In genomic region chr5:132417889-132418432, GRCh38 we compare ENCODE assay signal across 14 cellular contexts. TPM values are rescaled to one million over a fixed set of nuclear protein-coding genes. Genes with fewer than 3 reads are reported as not detected.
DNase-seq lines count a peak whose midpoint lies in the region; ATAC-seq and TF ChIP-seq lines count a peak whose summit lies in the region.
"Had no signal": no experiment of that assay in that cellular context is flagged by ENCODE, and none has a peak within 500 bp of the region (broad histone marks: within the 10 kb centered on the region; RNA-seq: fewer than 3 reads in every experiment).

No MANE protein-coding gene starts in this region.

- H3K36me3 Mint-ChIP-seq in activated T-cell treated with anti-CD3 and anti-CD28 coated beads, Interleukin-2, amount 50 U/mL, for 24 hours (ENCODE audit: low read depth) = peaks cover 55% of the 10 kb centered on the region
- peaks cover 30% of the 10 kb centered on the region for H3K36me3 Mint-ChIP-seq in activated T-cell treated with anti-CD3 and anti-CD28 coated beads, Interleukin-2, amount 50 U/mL, for 4 hours (ENCODE audit: insufficient read depth)
- H3K36me3 Mint-ChIP-seq in activated naive CD8-positive, alpha-beta T cell treated with anti-CD3 and anti-CD28 coated beads, Interleukin-2, amount 50 U/mL, for 24 hours (ENCODE audit: low read depth) = peaks cover 29% of the 10 kb centered on the region
- H3K36me3 Mint-ChIP-seq in type B pancreatic cell = peaks cover 6% of the 10 kb centered on the region

- no peak overlapping the region for H3K4me3 ChIP-seq in muscle layer of colon (ENCODE audit: low read depth in 1 of 2, low read length in 2 of 2)
- H3K4me3 ChIP-seq in tibial nerve = no peak overlapping the region

- H3K9me3 ChIP-seq in muscle layer of colon (ENCODE audit: low read length) (no peaks in the 10 kb centered on the region), tibial nerve (no peaks in the 10 kb centered on the region)

- H3K27ac Mint-ChIP-seq in activated T-cell treated with anti-CD3 and anti-CD28 coated beads, Interleukin-2, amount 50 U/mL, for 24 hours = peak overlapping the region; percentile 94
- H3K27ac Mint-ChIP-seq in activated naive CD8-positive, alpha-beta T cell treated with anti-CD3 and anti-CD28 coated beads, Interleukin-2, amount 50 U/mL, for 24 hours = peak overlapping the region; percentile 18
- peak overlapping the region; percentile 66 for H3K27ac Mint-ChIP-seq in type B pancreatic cell

- H3K9me3 Mint-ChIP-seq in activated T-cell treated with anti-CD3 and anti-CD28 coated beads, Interleukin-2, amount 50 U/mL, for 24 hours = no peaks in the 10 kb centered on the region
- H3K9me3 Mint-ChIP-seq in activated T-cell treated with anti-CD3 and anti-CD28 coated beads, Interleukin-2, amount 50 U/mL, for 4 hours = no peaks in the 10 kb centered on the region
- H3K9me3 Mint-ChIP-seq in activated naive CD8-positive, alpha-beta T cell treated with anti-CD3 and anti-CD28 coated beads, Interleukin-2, amount 50 U/mL, for 24 hours = no peaks in the 10 kb centered on the region
- H3K9me3 Mint-ChIP-seq in type B pancreatic cell = no peaks in the 10 kb centered on the region

- H3K27ac ChIP-seq in muscle layer of colon (ENCODE audit: low read depth, low read length) (peak overlapping the region; percentile 70), tibial nerve (no peak overlapping the region)

- no peak for ATAC-seq in activated T-cell treated with anti-CD3 and anti-CD28 coated beads, Interleukin-2, amount 50 U/mL, for 4 hours
- no peak for ATAC-seq in activated naive CD8-positive, alpha-beta T cell treated with anti-CD3 and anti-CD28 coated beads, Interleukin-2, amount 50 U/mL, for 24 hours
- ATAC-seq in GM18511 (IDR thresholded peaks at IDR 0.05; ENCODE audit: unreplicated experiment) (no peak), HG02798 (IDR thresholded peaks at IDR 0.05; ENCODE audit: poor library complexity, unreplicated experiment) (no peak)

- peaks cover 94% of the 10 kb centered on the region for H3K4me1 Mint-ChIP-seq in activated T-cell treated with anti-CD3 and anti-CD28 coated beads, Interleukin-2, amount 50 U/mL, for 24 hours (ENCODE audit: low read depth)
- peaks cover 93% of the 10 kb centered on the region for H3K4me1 Mint-ChIP-seq in activated T-cell treated with anti-CD3 and anti-CD28 coated beads, Interleukin-2, amount 50 U/mL, for 4 hours (ENCODE audit: low read depth)
- H3K4me1 Mint-ChIP-seq in activated naive CD8-positive, alpha-beta T cell treated with anti-CD3 and anti-CD28 coated beads, Interleukin-2, amount 50 U/mL, for 24 hours = peaks cover 95% of the 10 kb centered on the region
- H3K4me1 Mint-ChIP-seq in type B pancreatic cell (ENCODE audit: unreplicated experiment) = peaks cover 41% of the 10 kb centered on the region

- DNase-seq in activated T-cell treated with anti-CD3 and anti-CD28 coated beads, Interleukin-2, amount 50 U/mL, for 24 hours = no peak
- DNase-seq in activated T-cell treated with anti-CD3 and anti-CD28 coated beads, Interleukin-2, amount 50 U/mL, for 4 hours = no peak
- no peak for DNase-seq in activated naive CD8-positive, alpha-beta T cell treated with anti-CD3 and anti-CD28 coated beads, Interleukin-2, amount 50 U/mL, for 24 hours
- DNase-seq in type B pancreatic cell (ENCODE audit: extremely low spot score, unreplicated experiment) (no peak), tibial nerve (ENCODE audit: low spot score in 2 of 2) (no peak)
- DNase-seq: ACHN; activated CD8-positive, alpha-beta memory T cell treated with anti-CD3 and anti-CD28 coated beads for 24 hours; EL; glutamatergic neuron; Kasumi-1; NCI-H2107 had no signal

- H3K4me1 ChIP-seq in muscle layer of colon (ENCODE audit: insufficient read depth, low read length) = peaks cover 73% of the 10 kb centered on the region
- peaks cover 0 to 84% (median 53%) of the 10 kb centered on the region in 4 donors for H3K4me1 ChIP-seq in tibial nerve

- WGBS in tibial nerve, 2 donors = 90 to 98% methylated on average over 4 of the region's 4 CpGs

- H3K27me3 Mint-ChIP-seq in activated T-cell treated with anti-CD3 and anti-CD28 coated beads, Interleukin-2, amount 50 U/mL, for 24 hours = no peaks in the 10 kb centered on the region
- H3K27me3 Mint-ChIP-seq in activated T-cell treated with anti-CD3 and anti-CD28 coated beads, Interleukin-2, amount 50 U/mL, for 4 hours (ENCODE audit: low read depth) = no peaks in the 10 kb centered on the region
- H3K27me3 Mint-ChIP-seq in activated naive CD8-positive, alpha-beta T cell treated with anti-CD3 and anti-CD28 coated beads, Interleukin-2, amount 50 U/mL, for 24 hours = no peaks in the 10 kb centered on the region
- H3K27me3 Mint-ChIP-seq in type B pancreatic cell = no peaks in the 10 kb centered on the region

- H3K36me3 ChIP-seq in muscle layer of colon (ENCODE audit: insufficient read depth, low read length) (peaks cover 15% of the 10 kb centered on the region), tibial nerve (peaks cover 0 to 2% (median 0%) of the 10 kb centered on the region in 3 donors)

- no peak for TF ChIP-seq POLR2A in tibial nerve (IDR thresholded peaks at IDR 0.05)

- TF ChIP-seq CTCF in type B pancreatic cell (conservative IDR thresholded peaks at IDR 0.05) = no peak
- no peak for TF ChIP-seq CTCF in tibial nerve (IDR thresholded peaks at IDR 0.05)

- H3K9ac ChIP-seq in muscle layer of colon (ENCODE audit: low read length) = no peak overlapping the region

- H3K4me3 Mint-ChIP-seq in activated T-cell treated with anti-CD3 and anti-CD28 coated beads, Interleukin-2, amount 50 U/mL, for 24 hours = no peak overlapping the region
- no peak overlapping the region for H3K4me3 Mint-ChIP-seq in activated T-cell treated with anti-CD3 and anti-CD28 coated beads, Interleukin-2, amount 50 U/mL, for 4 hours
- no peak overlapping the region for H3K4me3 Mint-ChIP-seq in activated naive CD8-positive, alpha-beta T cell treated with anti-CD3 and anti-CD28 coated beads, Interleukin-2, amount 50 U/mL, for 24 hours
- H3K4me3 Mint-ChIP-seq in type B pancreatic cell = no peak overlapping the region

- TF ChIP-seq EP300 in tibial nerve (IDR thresholded peaks at IDR 0.05) = no peak

- H3K27me3 ChIP-seq in muscle layer of colon (ENCODE audit: control insufficient read depth in 1 of 2, insufficient read depth in 2 of 2, low read length in 2 of 2) (no peaks in the 10 kb centered on the region), tibial nerve (no peaks in the 10 kb centered on the region)

RNA-seq across cellular contexts. Expression of gene SLC22A5, which starts 48.5 kb away (rescaled TPM):
- total RNA-seq in activated T-cell treated with anti-CD3 and anti-CD28 coated beads, Interleukin-2, amount 50 U/mL, for 4 hours = 1 to 10 TPM; 4.4 to 6.3 (median 5.7) TPM
- total RNA-seq in type B pancreatic cell (ENCODE audit: low replicate concordance) (21.6 and 39.3 TPM in 2 replicates), tibial nerve (10 to 100 TPM; 11.3 to 19.0 (median 16.3) TPM)

Comparison
In these comparisons a context has a peak if more than half of its experiments do, and no peak if none do; other contexts are left out.
1. H3K27ac Mint-ChIP-seq: peak in every context shown above with its lines; median percentile 94 in activated T-cell treated with anti-CD3 and anti-CD28 coated beads, Interleukin-2, amount 50 U/mL, for 24 hours; 66 in type B pancreatic cell; 18 in activated naive CD8-positive, alpha-beta T cell treated with anti-CD3 and anti-CD28 coated beads, Interleukin-2, amount 50 U/mL, for 24 hours.